In the genomic region with DNA sequence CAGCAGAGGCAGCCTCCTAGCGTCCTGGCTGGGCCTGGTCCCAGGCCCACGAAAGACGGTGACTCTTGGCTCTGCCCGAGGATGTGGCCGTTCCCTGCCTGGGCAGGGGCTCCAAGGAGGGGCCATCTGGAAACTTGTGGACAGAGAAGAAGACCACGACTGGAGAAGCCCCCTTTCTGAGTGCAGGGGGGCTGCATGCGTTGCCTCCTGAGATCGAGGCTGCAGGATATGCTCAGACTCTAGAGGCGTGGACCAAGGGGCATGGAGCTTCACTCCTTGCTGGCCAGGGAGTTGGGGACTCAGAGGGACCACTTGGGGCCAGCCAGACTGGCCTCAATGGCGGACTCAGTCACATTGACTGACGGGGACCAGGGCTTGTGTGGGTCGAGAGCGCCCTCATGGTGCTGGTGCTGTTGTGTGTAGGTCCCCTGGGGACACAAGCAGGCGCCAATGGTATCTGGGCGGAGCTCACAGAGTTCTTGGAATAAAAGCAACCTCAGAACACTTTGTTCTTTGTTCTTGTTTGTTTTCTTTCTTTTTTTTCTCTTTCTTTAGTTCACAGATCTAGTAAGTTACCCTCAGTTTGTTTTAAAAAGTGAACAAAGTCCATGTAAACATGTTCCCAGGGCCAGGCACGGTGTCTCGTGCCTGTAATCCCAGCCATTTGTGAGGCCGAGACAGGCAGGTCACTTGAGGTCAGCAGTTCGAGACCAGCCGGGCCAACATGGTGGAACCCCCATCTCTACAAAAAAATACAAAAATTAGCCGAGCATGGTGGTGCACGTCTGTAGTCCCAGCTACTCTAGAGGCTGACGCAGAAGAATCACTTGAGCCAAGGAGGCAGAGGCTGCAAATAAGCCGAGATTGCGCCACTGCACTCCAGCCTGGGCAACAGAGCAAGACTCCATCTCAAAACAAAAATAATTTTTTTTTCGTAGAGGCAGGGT, we compare ENCODE assay signal across 15 cellular contexts. TPM values are rescaled to one million over a fixed set of nuclear protein-coding genes. Genes with fewer than 3 reads are reported as not detected.
DNase-seq lines count a peak whose midpoint lies in the region; ATAC-seq, FAIRE-seq and TF ChIP-seq lines count a peak whose summit lies in the region.
"Had no signal": no experiment of that assay in that cellular context is flagged by ENCODE, and none has a peak within 500 bp of the region (broad histone marks: within the 10 kb centered on the region; RNA-seq: fewer than 3 reads in every experiment).

No MANE protein-coding gene starts in this region.

- DNase-seq in RWPE1 (ENCODE audit: low spot score) (no peak), globus pallidus (ENCODE audit: low spot score) (peak; percentile 40), pancreas (peak in 5 of 6 donors; percentile 75 to 93 (median 84)), DMS 273 treated with DMSO at 0.1 percent for 48 hours (lab: John Stamatoyannopoulos, UW) (no peak), NCI-H446 (lab: John Stamatoyannopoulos, UW) (no peak)
- DNase-seq: activated CD4-positive, alpha-beta T cell treated with anti-CD3 and anti-CD28 coated beads, Interleukin-2, amount 50 U/mL, for 4 hours; activated effector memory CD4-positive, alpha-beta T cell treated with Interleukin-2 at 50 U/mL for 16 hours; brain microvascular endothelial cell; DND-41; T-helper 2 cell had no signal

- peaks cover 0 to 17% (median 3%) of the 10 kb centered on the region in 3 donors for H3K4me1 ChIP-seq in pancreas

- TF ChIP-seq CTCF in 22Rv1 (IDR thresholded peaks at IDR 0.05) (peak; percentile 83), RWPE1 (conservative IDR thresholded peaks at IDR 0.05; ENCODE audit: low read depth) (no peak), pancreas (IDR thresholded peaks at IDR 0.05) (no peak)

- H3K27me3 ChIP-seq in pancreas = no peaks in the 10 kb centered on the region
- H3K27me3 ChIP-seq: brain microvascular endothelial cell had no signal

- POLR2A ChIA-PET in RWPE1 (lab: Yijun Ruan, JAX; ENCODE audit: low non-redundant PET) = interaction anchor here (0.6 kb wide), 1 partner anchor 12 kb away, joined by 3 read pairs; no protein-coding TSS in a partner anchor

- no peaks in the 10 kb centered on the region for H3K9me3 ChIP-seq in pancreas

- H3K27ac ChIP-seq in 22Rv1 (peak overlapping the region; percentile 96), RWPE1 (peak overlapping the region; percentile 3; the same call in 1 of the 2 replicates), pancreas (peak overlapping the region; percentile 28 to 64 (median 34))
- H3K27ac ChIP-seq: brain microvascular endothelial cell, KMS-11 had no signal

- ATAC-seq in pancreas (peak; percentile 68 to 96 (median 88)), HG03196 (IDR thresholded peaks at IDR 0.05; ENCODE audit: unreplicated experiment) (no peak), GM18868 (IDR thresholded peaks at IDR 0.05; ENCODE audit: unreplicated experiment) (no peak)

- intact Hi-C loops in pancreas (cut with DNase I) = no loop called here

- WGBS in pancreas, 2 donors = 58% methylated on average over 26 of the region's 26 CpGs

- CTCF ChIA-PET in RWPE1 (lab: Yijun Ruan, JAX) = no interaction called here

- no peak overlapping the region for H3K4me3 ChIP-seq in pancreas

- peaks cover 0 to 35% (median 0%) of the 10 kb centered on the region in 3 donors for H3K36me3 ChIP-seq in pancreas

- FAIRE-seq in pancreas (lab: Jason Lieb, UNC) = no peak
- FAIRE-seq: GM12891 had no signal

RNA-seq across cellular contexts. Expression of a gene that starts 10.2 kb away (rescaled TPM):
- 10 to 100 TPM in 4 of 6 donors, 1 to 10 TPM in 2; 2.8 to 82.8 (median 22.5) TPM for total RNA-seq in pancreas
- polyA plus RNA-seq in pancreas = 100 to 1,000 TPM in 1 of 2 donors, 10 to 100 TPM in 1; 95.0 to 169 TPM

RNA-seq across cellular contexts. Expression of a gene that starts 16.0 kb away (rescaled TPM):
- 10 to 100 TPM; 52.1 to 75.2 (median 56.8) TPM for total RNA-seq in pancreas
- 100 to 1,000 TPM in 1 of 2 donors, 10 to 100 TPM in 1; 84.6 to 107 TPM for polyA plus RNA-seq in pancreas

RNA-seq across cellular contexts. Expression of a gene that starts 31.1 kb away (rescaled TPM):
- total RNA-seq in pancreas = 1 to 10 TPM; 1.7 to 2.3 (median 2.0) TPM
- polyA plus RNA-seq in pancreas = 10 to 100 TPM in 1 of 2 donors, 1 to 10 TPM in 1; 7.7 to 17.9 TPM

RNA-seq across cellular contexts. Expression of a gene that starts 39.0 kb away (rescaled TPM):
- 10 to 100 TPM in 5 of 6 donors, 1 to 10 TPM in 1; 8.8 to 18.0 (median 11.0) TPM for total RNA-seq in pancreas
- 10 to 100 TPM; 17.1 to 22.6 TPM for polyA plus RNA-seq in pancreas

RNA-seq across cellular contexts. Expression of a gene that starts 52.8 kb away (rescaled TPM):
- 1,000 to 10,000 TPM in 4 of 6 donors, 100 to 1,000 TPM in 2; 892 to 1,524 (median 1,066) TPM for total RNA-seq in pancreas
- polyA plus RNA-seq in pancreas = 100 to 1,000 TPM; 706 to 850 TPM

Comparison
In these comparisons a context has a peak if more than half of its experiments do, and no peak if none do; other contexts are left out.
1. H3K27ac ChIP-seq: peak in every context shown above with its lines; median percentile 96 in 22Rv1; 34 in pancreas; 3 in RWPE1.
2. DNase-seq: peak in globus pallidus (single experiment) and pancreas (5 of 6); none in RWPE1 (single experiment), DMS 273 treated with DMSO at 0.1 percent for 48 hours (single experiment) and NCI-H446 (0 of 2).
3. ATAC-seq: peak in pancreas (4 of 4); none in HG03196 (single experiment) and GM18868 (single experiment).